17 cellular contexts compared by ENCODE assay signal in the genomic region with DNA sequence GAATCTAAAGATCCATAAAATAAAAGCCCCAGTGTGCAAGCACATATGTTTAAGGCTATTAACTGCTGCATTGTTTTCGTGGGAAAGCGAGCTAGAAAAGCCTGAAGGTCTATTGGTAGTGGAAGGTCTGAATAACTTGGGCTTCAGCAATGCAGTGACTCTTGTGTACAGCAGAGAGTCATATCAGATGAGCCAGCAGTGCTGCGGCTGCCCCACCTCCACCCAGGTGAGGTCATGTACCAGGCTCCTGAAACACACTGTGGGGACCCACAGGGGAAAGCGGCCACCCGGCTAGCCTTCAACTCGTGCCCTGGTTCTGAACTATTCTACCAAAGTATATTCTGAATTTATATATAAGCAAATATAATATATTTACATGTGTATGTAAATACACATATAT.
"Had no signal": no experiment of that assay in that cellular context is flagged by ENCODE, and none has a peak within 500 bp of the region (broad histone marks: within the 10 kb centered on the region; RNA-seq: fewer than 3 reads in every experiment).

No MANE protein-coding gene starts in this region.

- H3K27ac ChIP-seq: foreskin keratinocyte, parathyroid adenoma, prostate gland, suprapubic skin, thyroid gland, uterus had no signal

- H3K27me3 ChIP-seq: foreskin keratinocyte, suprapubic skin, thyroid gland, uterus had no signal

- H3K9me3 ChIP-seq: prostate gland, suprapubic skin, thyroid gland, uterus had no signal

- FAIRE-seq: small intestine had no signal

- H2AFZ ChIP-seq: parathyroid adenoma had no signal

- H3K9ac ChIP-seq: parathyroid adenoma had no signal

- DNase-seq: effector memory CD8-positive, alpha-beta T cell; left colon; left ventricle myocardium superior; mesendoderm; naive thymus-derived CD4-positive, alpha-beta T cell; nephron progenitor cell; small intestine; stimulated activated CD4-positive, alpha-beta T cell treated with anti-CD3 and anti-CD28 coated beads, Interleukin-4, amount 100 ng/mL, for 24 hours; stimulated activated naive CD4-positive, alpha-beta T cell; thyroid gland; uterus had no signal

- H3K27ac Mint-ChIP-seq: dendritic cell treated with granulocyte-macrophage colony-stimulating factor and Interleukin-4, amounts not matched to agents 40 ng/mL and 50 ng/mL, for 4 days; effector memory CD8-positive, alpha-beta T cell; naive thymus-derived CD4-positive, alpha-beta T cell; nephron progenitor cell; type B pancreatic cell had no signal

- H3K4me1 ChIP-seq: foreskin keratinocyte, parathyroid adenoma, prostate gland, suprapubic skin, thyroid gland, uterus had no signal

- H3K4me3 ChIP-seq: prostate gland, suprapubic skin, thyroid gland, uterus had no signal

- ATAC-seq: effector memory CD8-positive, alpha-beta T cell; foreskin keratinocyte; left colon; left ventricle myocardium superior; naive thymus-derived CD4-positive, alpha-beta T cell had no signal

- H3K4me3 Mint-ChIP-seq: dendritic cell treated with granulocyte-macrophage colony-stimulating factor and Interleukin-4, amounts not matched to agents 40 ng/mL and 50 ng/mL, for 4 days; effector memory CD8-positive, alpha-beta T cell; naive thymus-derived CD4-positive, alpha-beta T cell; nephron progenitor cell; type B pancreatic cell had no signal

- H3K36me3 ChIP-seq: prostate gland, suprapubic skin, thyroid gland, uterus had no signal

- H3K9me3 Mint-ChIP-seq: type B pancreatic cell had no signal

- H3K36me3 Mint-ChIP-seq: type B pancreatic cell had no signal

- H3K79me2 ChIP-seq: parathyroid adenoma had no signal
